Comparison of ENCODE assay signal across 1 cellular context in genomic region chr6:36967301-36967700, GRCh38.
TF ChIP-seq lines count a peak whose summit lies in the region.

No MANE protein-coding gene starts in this region.

TF ChIP-seq in GM23338, 12 proteins besides CTCF, POLR2A, EP300 and RAD21:
- no peak for TF ChIP-seq STAT1 (IDR thresholded peaks at IDR 0.05; ENCODE audit: unreplicated experiment)
